34 cellular contexts compared by ENCODE assay signal in genomic region chr5:174901336-174901735, GRCh38.
"Had no signal": no experiment of that assay in that cellular context is flagged by ENCODE, and none has a peak within 500 bp of the region (broad histone marks: within the 10 kb centered on the region; RNA-seq: fewer than 3 reads in every experiment).

No MANE protein-coding gene starts in this region.

- DNase-seq: Karpas-422, Kasumi-1, MG63, MM.1S, MV-4-11, NCI-H1048, NCI-H1092, NCI-H1092 treated with DMSO at 0.1 percent for 48 hours, NCI-H1105, NCI-H1105 treated with DMSO at 0.1 percent for 48 hours, NCI-H1417, NCI-H1417 treated with DMSO at 0.1 percent for 48 hours, NCI-H1436, NCI-H1436 treated with DMSO at 0.1 percent for 48 hours, NCI-H146, NCI-H1694, NCI-H1694 treated with DMSO at 0.1 percent for 48 hours, NCI-H187, NCI-H187 treated with DMSO at 0.1 percent for 48 hours, NCI-H1930, NCI-H2029, NCI-H2029 treated with DMSO at 0.1 percent for 48 hours, NCI-H2081, NCI-H2081 treated with DMSO at 0.1 percent for 48 hours, NCI-H2107, NCI-H2171, NCI-H2171 treated with DMSO at 0.1 percent for 48 hours, NCI-H2227 treated with DMSO at 0.1 percent for 48 hours, NCI-H226, NCI-H345, NCI-H446, NCI-H446 treated with DMSO at 0.1 percent for 48 hours, NCI-H510A, NCI-H510A treated with DMSO at 0.1 percent for 48 hours had no signal

- H3K4me3 ChIP-seq: MG63 had no signal

- H3K36me3 ChIP-seq: MG63 had no signal
